In the genomic region with DNA sequence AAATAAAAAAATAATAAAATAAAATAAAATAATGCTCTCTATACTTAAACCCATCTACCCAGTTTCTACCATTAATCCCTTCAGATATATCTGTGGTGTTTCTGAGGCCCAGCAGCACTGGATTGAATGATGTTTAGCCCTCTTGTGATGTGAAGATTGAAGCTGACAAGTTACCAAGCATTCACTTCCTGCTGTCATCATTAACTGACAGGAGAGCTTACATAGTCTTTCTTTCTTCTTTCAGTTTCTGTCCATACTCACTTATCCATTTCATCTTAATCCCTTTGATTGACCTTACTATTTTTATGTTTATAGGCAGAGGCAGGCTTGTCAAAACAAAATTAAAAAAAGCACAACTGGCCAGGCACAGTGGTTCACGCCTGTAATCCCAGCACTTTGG, we compare ENCODE assay signal across 21 cellular contexts. TPM values are rescaled to one million over a fixed set of nuclear protein-coding genes. Genes with fewer than 3 reads are reported as not detected.
A peak's percentile ranks its signal among the peaks of the same experiment; 100 is the strongest.
DNase-seq lines count a peak whose midpoint lies in the region; ATAC-seq and TF ChIP-seq lines count a peak whose summit lies in the region.
"Had no signal": no experiment of that assay in that cellular context is flagged by ENCODE, and none has a peak within 500 bp of the region (broad histone marks: within the 10 kb centered on the region; RNA-seq: fewer than 3 reads in every experiment).

No MANE protein-coding gene starts in this region.

- POLR2A ChIA-PET in activated naive CD8-positive, alpha-beta T cell treated with anti-CD3 and anti-CD28 coated beads, Interleukin-2, amount 10 ng/mL, durations not matched to agents 7 days and 5 days (lab: Charles Lee) = interaction anchor here (0.6 kb wide), 1 partner anchor 137 kb away, joined by 8 read pairs; no protein-coding TSS in a partner anchor

- H3K4me1 Mint-ChIP-seq in activated CD4-positive, alpha-beta T cell treated with anti-CD3 and anti-CD28 coated beads, Interleukin-2, amount 10 ng/mL, durations not matched to agents 24 days and 14 days = peaks cover 11% of the 10 kb centered on the region
- H3K4me1 Mint-ChIP-seq in T-helper 17 cell = peaks cover 6% of the 10 kb centered on the region
- H3K4me1 Mint-ChIP-seq in activated naive CD8-positive, alpha-beta T cell treated with anti-CD3 and anti-CD28 coated beads, Interleukin-2, amount 10 ng/mL, durations not matched to agents 7 days and 5 days = peaks cover 13% of the 10 kb centered on the region
- H3K4me1 Mint-ChIP-seq: B cell had no signal

- H3K36me3 Mint-ChIP-seq in activated CD4-positive, alpha-beta T cell treated with anti-CD3 and anti-CD28 coated beads, Interleukin-2, amount 10 ng/mL, durations not matched to agents 24 days and 14 days (ENCODE audit: low read depth) = peaks cover 10% of the 10 kb centered on the region
- peaks cover 2% of the 10 kb centered on the region for H3K36me3 Mint-ChIP-seq in T-helper 17 cell (ENCODE audit: low read depth)
- H3K36me3 Mint-ChIP-seq in activated naive CD8-positive, alpha-beta T cell treated with anti-CD3 and anti-CD28 coated beads, Interleukin-2, amount 10 ng/mL, durations not matched to agents 7 days and 5 days = peaks cover 1% of the 10 kb centered on the region

- no peak for TF ChIP-seq CTCF in GM20000 (IDR thresholded peaks at IDR 0.05; ENCODE audit: extremely low read depth, missing control alignments)

- H3K27me3 Mint-ChIP-seq in activated CD4-positive, alpha-beta T cell treated with anti-CD3 and anti-CD28 coated beads, Interleukin-2, amount 10 ng/mL, durations not matched to agents 24 days and 14 days = no peaks in the 10 kb centered on the region
- no peaks in the 10 kb centered on the region for H3K27me3 Mint-ChIP-seq in T-helper 17 cell
- H3K27me3 Mint-ChIP-seq in activated naive CD8-positive, alpha-beta T cell treated with anti-CD3 and anti-CD28 coated beads, Interleukin-2, amount 10 ng/mL, durations not matched to agents 7 days and 5 days = no peaks in the 10 kb centered on the region
- H3K27me3 Mint-ChIP-seq: B cell had no signal

- no peak overlapping the region for H3K4me3 Mint-ChIP-seq in activated CD4-positive, alpha-beta T cell treated with anti-CD3 and anti-CD28 coated beads, Interleukin-2, amount 10 ng/mL, durations not matched to agents 24 days and 14 days
- no peak overlapping the region for H3K4me3 Mint-ChIP-seq in T-helper 17 cell
- H3K4me3 Mint-ChIP-seq in activated naive CD8-positive, alpha-beta T cell treated with anti-CD3 and anti-CD28 coated beads, Interleukin-2, amount 10 ng/mL, durations not matched to agents 7 days and 5 days = no peak overlapping the region
- H3K4me3 Mint-ChIP-seq: B cell had no signal

- no peaks in the 10 kb centered on the region for H3K9me3 ChIP-seq in T-helper 17 cell (ENCODE audit: control insufficient read depth, low read length, poor library complexity, severe bottlenecking)

- H3K9me3 Mint-ChIP-seq in activated CD4-positive, alpha-beta T cell treated with anti-CD3 and anti-CD28 coated beads, Interleukin-2, amount 10 ng/mL, durations not matched to agents 24 days and 14 days = no peaks in the 10 kb centered on the region
- H3K9me3 Mint-ChIP-seq in activated naive CD8-positive, alpha-beta T cell treated with anti-CD3 and anti-CD28 coated beads, Interleukin-2, amount 10 ng/mL, durations not matched to agents 7 days and 5 days = no peaks in the 10 kb centered on the region

- peak overlapping the region; percentile 47 for H3K27ac Mint-ChIP-seq in activated CD4-positive, alpha-beta T cell treated with anti-CD3 and anti-CD28 coated beads, Interleukin-2, amount 10 ng/mL, durations not matched to agents 24 days and 14 days
- H3K27ac Mint-ChIP-seq in T-helper 17 cell = peak overlapping the region; percentile 53
- peak overlapping the region; percentile 73 for H3K27ac Mint-ChIP-seq in activated naive CD8-positive, alpha-beta T cell treated with anti-CD3 and anti-CD28 coated beads, Interleukin-2, amount 10 ng/mL, durations not matched to agents 7 days and 5 days
- H3K27ac Mint-ChIP-seq: B cell had no signal

- no peak for ATAC-seq in T-helper 17 cell
- ATAC-seq in activated naive CD8-positive, alpha-beta T cell treated with anti-CD3 and anti-CD28 coated beads, Interleukin-2, amount 10 ng/mL, durations not matched to agents 7 days and 5 days (ENCODE audit: low read depth) = peak; percentile 72
- ATAC-seq in GM21619 (IDR thresholded peaks at IDR 0.05; ENCODE audit: unreplicated experiment) = no peak

- no peak for DNase-seq in activated CD4-positive, alpha-beta T cell treated with anti-CD3 and anti-CD28 coated beads, Interleukin-2, amount 10 ng/mL, durations not matched to agents 24 days and 14 days
- no peak for DNase-seq in activated CD4-positive, alpha-beta T cell treated with anti-CD3 and anti-CD28 coated beads, Interleukin-2, amount 50 U/mL, for 4 hours
- DNase-seq in GM20000 (ENCODE audit: low spot score) = peak; percentile 33
- no peak for DNase-seq in T-helper 17 cell
- no peak for DNase-seq in activated naive CD8-positive, alpha-beta T cell treated with anti-CD3 and anti-CD28 coated beads, Interleukin-2, amount 10 ng/mL, durations not matched to agents 7 days and 5 days
- DNase-seq in stimulated activated CD4-positive, alpha-beta T cell treated with anti-CD3 and anti-CD28 coated beads, Interleukin-4, amount 100 ng/mL, for 24 hours = no peak
- DNase-seq in NCI-H2081 (lab: John Stamatoyannopoulos, UW) = no peak
- DNase-seq: 8988T, DND-41, GM23248, HCEC 1CT, Karpas-422, NCI-H1105 treated with DMSO at 0.1 percent for 48 hours, NCI-H1694 treated with DMSO at 0.1 percent for 48 hours, NCI-H2107, NCI-H510A, NCI-H774, RPMI8226, SIG-M5 had no signal

- intact Hi-C loops in activated CD4-positive, alpha-beta T cell treated with anti-CD3 and anti-CD28 coated beads, Interleukin-2, amount 10 ng/mL, durations not matched to agents 24 days and 14 days (cut with micrococcal nuclease) = no loop called here

RNA-seq across cellular contexts. Expression of gene PGD, which starts 38.8 kb away (rescaled TPM):
- total RNA-seq in activated CD4-positive, alpha-beta T cell treated with anti-CD3 and anti-CD28 coated beads, Interleukin-2, amount 10 ng/mL, durations not matched to agents 24 days and 14 days = 142 and 144 TPM in 2 replicates
- total RNA-seq in T-helper 17 cell = 10 to 100 TPM; 22.7 to 40.0 TPM
- 10 to 100 TPM; 67.1 to 67.3 TPM for total RNA-seq in activated naive CD8-positive, alpha-beta T cell treated with anti-CD3 and anti-CD28 coated beads, Interleukin-2, amount 10 ng/mL, durations not matched to agents 7 days and 5 days
